12 cellular contexts compared by ENCODE assay signal in the genomic region with DNA sequence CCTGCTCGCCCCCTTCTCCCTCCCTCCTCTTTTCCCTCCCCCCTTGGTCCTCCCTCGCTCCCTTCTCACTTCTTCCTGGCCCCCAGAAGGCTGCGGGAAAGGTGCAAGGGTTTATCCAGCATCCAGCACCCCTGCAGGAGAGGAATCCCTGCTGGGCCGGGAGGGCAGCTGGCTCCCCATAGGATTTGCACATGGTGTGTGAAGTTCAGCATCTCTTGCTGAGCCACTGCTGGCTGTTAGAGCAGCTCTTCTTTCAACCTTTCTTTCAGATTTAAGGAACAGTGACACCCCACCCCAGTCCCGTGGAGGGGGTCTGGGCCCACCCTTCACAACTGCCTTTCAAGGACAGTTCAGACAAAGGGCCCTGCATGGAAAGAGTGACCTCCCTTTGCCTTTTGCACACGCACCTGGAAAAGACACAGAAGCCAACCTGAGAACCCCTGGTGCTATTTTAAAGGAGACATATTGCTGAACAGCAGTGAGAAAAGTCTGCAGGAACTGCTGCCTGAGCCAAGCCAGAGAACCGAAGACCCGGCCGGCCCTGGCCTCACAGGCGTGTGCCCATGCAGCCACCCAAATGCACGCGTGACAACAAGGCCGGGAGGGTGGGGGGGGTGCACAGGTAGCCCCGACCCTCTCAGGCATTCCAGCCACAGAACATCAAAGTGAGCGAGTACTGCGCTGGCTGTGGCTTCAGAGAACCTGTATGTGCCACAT.
DNase-seq lines count a peak whose midpoint lies in the region; ATAC-seq and TF ChIP-seq lines count a peak whose summit lies in the region.
"Had no signal": no experiment of that assay in that cellular context is flagged by ENCODE, and none has a peak within 500 bp of the region (broad histone marks: within the 10 kb centered on the region; RNA-seq: fewer than 3 reads in every experiment).

No MANE protein-coding gene starts in this region.

- CTCF ChIA-PET in WTC11 (lab: Charles Lee) (interaction anchor here (0.5 to 2.6 kb wide), 3 partner anchors 13 to 143 kb away, joined by 3 to 12 read pairs (median 3); no protein-coding TSS in a partner anchor), OCI-LY7 (lab: Charles Lee; ENCODE audit: unreplicated experiment) (interaction anchor here (0.5 kb wide), 1 partner anchor 434 kb away, joined by 4 read pairs; no protein-coding TSS in a partner anchor)

- no peak overlapping the region for H3K4me2 ChIP-seq in neural progenitor cell
- no peak overlapping the region for H3K4me2 ChIP-seq in OCI-LY7 (ENCODE audit: low read length)

- peaks cover 10% of the 10 kb centered on the region for H3K9me3 Mint-ChIP-seq in activated T-cell treated with anti-CD3 and anti-CD28 coated beads, Interleukin-2, amount 50 U/mL, for 24 hours
- H3K9me3 Mint-ChIP-seq in WTC11 (peaks cover 18% of the 10 kb centered on the region), neural progenitor cell (peaks cover 22% of the 10 kb centered on the region)

- TF ChIP-seq POLR2A in uterus (IDR thresholded peaks at IDR 0.05): no peak

- H3K27me3 ChIP-seq in neural progenitor cell (no peaks in the 10 kb centered on the region), uterus (no peaks in the 10 kb centered on the region)

- no peaks in the 10 kb centered on the region for H3K27me3 Mint-ChIP-seq in activated T-cell treated with anti-CD3 and anti-CD28 coated beads, Interleukin-2, amount 50 U/mL, for 24 hours
- H3K27me3 Mint-ChIP-seq in WTC11 (ENCODE audit: low read depth): no peaks in the 10 kb centered on the region
- peaks cover 7% of the 10 kb centered on the region for H3K27me3 Mint-ChIP-seq in neural progenitor cell (ENCODE audit: insufficient read depth, low read depth)

- H3K9me3 ChIP-seq in neural progenitor cell (ENCODE audit: low read depth) (peaks cover 8% of the 10 kb centered on the region), uterus (no peaks in the 10 kb centered on the region), OCI-LY7 (ENCODE audit: low read length) (0 out of 2 replicates have a peak, but pooled peaks cover 10% of the 10 kb centered on the region)

- no peak for ATAC-seq in WTC11
- ATAC-seq: PC-3 had no signal

- no TSS peak for BruUV-seq in OCI-LY7 (replicated peaks; lab: Mats Ljungman, UMichigan)

- H3F3A ChIP-seq in neural progenitor cell (ENCODE audit: low read depth): no peaks in the 10 kb centered on the region

- TF ChIP-seq CTCF in WTC11 (IDR thresholded peaks at IDR 0.05): no peak
- no peak for TF ChIP-seq CTCF in neural progenitor cell (IDR thresholded peaks at IDR 0.05)
- TF ChIP-seq CTCF in uterus (IDR thresholded peaks at IDR 0.05): no peak
- no peak for TF ChIP-seq CTCF in OCI-LY7 (conservative IDR thresholded peaks at IDR 0.05; ENCODE audit: low read length)

- DNase-seq in activated T-cell treated with anti-CD3 and anti-CD28 coated beads, Interleukin-2, amount 50 U/mL, for 24 hours: peak; percentile 21
- DNase-seq in activated T-cell treated with anti-CD3 and anti-CD28 coated beads for 4 hours: no peak
- DNase-seq in WTC11 (ENCODE audit: low spot score): peak; percentile 1
- DNase-seq in neural progenitor cell (ENCODE audit: low spot score): no peak
- peak; percentile 4 for DNase-seq in uterus
- no peak for DNase-seq in OCI-LY7 (ENCODE audit: low spot score)
- DNase-seq in middle frontal gyrus (ENCODE audit: extremely low spot score, low spot score): no peak
- DNase-seq: COR-L47, KBM-7, NCI-H1436 treated with DMSO at 0.1 percent for 48 hours, NCI-H524 treated with DMSO at 0.1 percent for 48 hours, PC-3 had no signal

- H3K4me1 Mint-ChIP-seq in activated T-cell treated with anti-CD3 and anti-CD28 coated beads, Interleukin-2, amount 50 U/mL, for 24 hours (ENCODE audit: low read depth): no peaks in the 10 kb centered on the region
- H3K4me1 Mint-ChIP-seq in WTC11: no peaks in the 10 kb centered on the region
- H3K4me1 Mint-ChIP-seq in neural progenitor cell: peaks cover 15% of the 10 kb centered on the region

- H3K36me3 Mint-ChIP-seq in activated T-cell treated with anti-CD3 and anti-CD28 coated beads, Interleukin-2, amount 50 U/mL, for 24 hours (ENCODE audit: low read depth): peaks cover 33% of the 10 kb centered on the region
- H3K36me3 Mint-ChIP-seq in WTC11 (peaks cover 28% of the 10 kb centered on the region), neural progenitor cell (peaks cover 8% of the 10 kb centered on the region)

- H4K20me1 ChIP-seq in neural progenitor cell (ENCODE audit: low read depth) (no peaks in the 10 kb centered on the region), OCI-LY7 (ENCODE audit: insufficient read depth, low read length) (no peaks in the 10 kb centered on the region)

- H3K4me3 ChIP-seq in neural progenitor cell: no peak overlapping the region
- no peak overlapping the region for H3K4me3 ChIP-seq in uterus
- no peak overlapping the region for H3K4me3 ChIP-seq in OCI-LY7 (ENCODE audit: low read depth, low read length, poor library complexity, severe bottlenecking)

- H3K27ac Mint-ChIP-seq in activated T-cell treated with anti-CD3 and anti-CD28 coated beads, Interleukin-2, amount 50 U/mL, for 24 hours: no peak overlapping the region
- H3K27ac Mint-ChIP-seq in WTC11: peak overlapping the region; percentile 8; the same call in 1 of the 2 replicates
- peak overlapping the region; percentile 33 for H3K27ac Mint-ChIP-seq in neural progenitor cell

- H2AFZ ChIP-seq in neural progenitor cell (replicated peaks) (no peak overlapping the region), OCI-LY7 (ENCODE audit: low read length) (no peak overlapping the region)

- peaks cover 6% of the 10 kb centered on the region for H3K4me1 ChIP-seq in neural progenitor cell
- no peaks in the 10 kb centered on the region for H3K4me1 ChIP-seq in uterus
- H3K4me1 ChIP-seq in OCI-LY7 (ENCODE audit: insufficient read depth, low read length, poor library complexity, severe bottlenecking): no peaks in the 10 kb centered on the region

- no peak overlapping the region for H3K9ac ChIP-seq in neural progenitor cell

- intact Hi-C loops in uterus (cut with DNase I; ENCODE audit: low total_unique reads): no loop called here
- intact Hi-C loops in OCI-LY7 (cut with micrococcal nuclease; ENCODE audit: unreplicated experiment): no loop called here

- peaks cover 12% of the 10 kb centered on the region for H3K36me3 ChIP-seq in neural progenitor cell
- H3K36me3 ChIP-seq in uterus: no peaks in the 10 kb centered on the region
- peaks cover 21% of the 10 kb centered on the region for H3K36me3 ChIP-seq in OCI-LY7 (ENCODE audit: insufficient read depth, low read length)

- no peaks in the 10 kb centered on the region for H3K79me2 ChIP-seq in neural progenitor cell (ENCODE audit: low read depth)
- H3K79me2 ChIP-seq in OCI-LY7 (ENCODE audit: insufficient read depth, low read depth, low read length): no peaks in the 10 kb centered on the region

- no peak overlapping the region for H3K27ac ChIP-seq in neural progenitor cell
- H3K27ac ChIP-seq in uterus: no peak overlapping the region
- no peak overlapping the region for H3K27ac ChIP-seq in OCI-LY7 (ENCODE audit: low read depth, low read length, poor library complexity, severe bottlenecking)

- POLR2A ChIA-PET in WTC11 (lab: Charles Lee): interaction anchor here (1.0 kb wide), 1 partner anchor 14 kb away, joined by 3 read pairs; no protein-coding TSS in a partner anchor
- POLR2A ChIA-PET in OCI-LY7 (lab: Charles Lee): no interaction called here

- H3K4me3 Mint-ChIP-seq in activated T-cell treated with anti-CD3 and anti-CD28 coated beads, Interleukin-2, amount 50 U/mL, for 24 hours: no peak overlapping the region
- H3K4me3 Mint-ChIP-seq in WTC11 (no peak overlapping the region), neural progenitor cell (no peak overlapping the region)

- no peaks in the 10 kb centered on the region for H3K9me2 ChIP-seq in OCI-LY7 (ENCODE audit: insufficient read depth, low read length)

TF ChIP-seq in WTC11, 78 proteins besides CTCF, POLR2A, EP300 and RAD21:
- TF ChIP-seq FOXK1 (CRISPR knock-in tag; IDR thresholded peaks at IDR 0.05) (no peak), ZNF423 (CRISPR knock-in tag; IDR thresholded peaks at IDR 0.05) (0 out of 2 replicates have a peak, but pooled peaks have one; percentile 53), TEAD4 (CRISPR knock-in tag; IDR thresholded peaks at IDR 0.05) (no peak)
- TF ChIP-seq, protein P1, sequence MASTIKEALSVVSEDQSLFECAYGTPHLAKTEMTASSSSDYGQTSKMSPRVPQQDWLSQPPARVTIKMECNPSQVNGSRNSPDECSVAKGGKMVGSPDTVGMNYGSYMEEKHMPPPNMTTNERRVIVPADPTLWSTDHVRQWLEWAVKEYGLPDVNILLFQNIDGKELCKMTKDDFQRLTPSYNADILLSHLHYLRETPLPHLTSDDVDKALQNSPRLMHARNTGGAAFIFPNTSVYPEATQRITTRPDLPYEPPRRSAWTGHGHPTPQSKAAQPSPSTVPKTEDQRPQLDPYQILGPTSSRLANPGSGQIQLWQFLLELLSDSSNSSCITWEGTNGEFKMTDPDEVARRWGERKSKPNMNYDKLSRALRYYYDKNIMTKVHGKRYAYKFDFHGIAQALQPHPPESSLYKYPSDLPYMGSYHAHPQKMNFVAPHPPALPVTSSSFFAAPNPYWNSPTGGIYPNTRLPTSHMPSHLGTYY (CRISPR knock-in tag; IDR thresholded peaks at IDR 0.05): no peak
TF ChIP-seq in WTC11: peak in this region for 1.

Comparison
In these comparisons a context has a peak if more than half of its experiments do, and no peak if none do; other contexts are left out.
1. DNase-seq: peak in activated T-cell treated with anti-CD3 and anti-CD28 coated beads, Interleukin-2, amount 50 U/mL, for 24 hours (single experiment), WTC11 (single experiment) and uterus (2 of 2); none in activated T-cell treated with anti-CD3 and anti-CD28 coated beads for 4 hours (single experiment), neural progenitor cell (single experiment), OCI-LY7 (single experiment) and middle frontal gyrus (single experiment).